In genomic region chr7:1044189-1045037, GRCh38 we compare ENCODE assay signal across 8 cellular contexts. TPM values are rescaled to one million over a fixed set of nuclear protein-coding genes. Genes with fewer than 3 reads are reported as not detected.
DNase-seq lines count a peak whose midpoint lies in the region; ATAC-seq and TF ChIP-seq lines count a peak whose summit lies in the region.

TSS of gene GPR146 (plus strand) at chr7:1044546. CDS start at chr7:1057516, 12,970 bp downstream.

- H3K27ac ChIP-seq in angular gyrus (ENCODE audit: low read depth, low read length) (peak within 1 kb of the TSS; percentile 92), right cardiac atrium (ENCODE audit: low read length) (peak within 1 kb of the TSS; percentile 96), rectal smooth muscle tissue (ENCODE audit: low read depth, low read length) (peak within 1 kb of the TSS; percentile 84), vagina (peak within 1 kb of the TSS; percentile 90)

- peaks cover 48% of the 10 kb centered on the region for H3K4me1 Mint-ChIP-seq in T-helper 17 cell

- ATAC-seq in GM18498 (IDR thresholded peaks at IDR 0.05; ENCODE audit: unreplicated experiment) = peak; percentile 91
- peak; percentile 92 for ATAC-seq in HG02884 (IDR thresholded peaks at IDR 0.05; ENCODE audit: unreplicated experiment)
- peak; percentile 85 for ATAC-seq in T-helper 17 cell
- peak; percentile 98 for ATAC-seq in right cardiac atrium

- H3K36me3 Mint-ChIP-seq in T-helper 17 cell (ENCODE audit: low read depth) = no peaks in the 10 kb centered on the region

- no peaks in the 10 kb centered on the region for H3K9me3 ChIP-seq in T-helper 17 cell (ENCODE audit: control insufficient read depth, low read length, poor library complexity, severe bottlenecking)
- H3K9me3 ChIP-seq in right cardiac atrium (ENCODE audit: control insufficient read depth, low read length) = no peaks in the 10 kb centered on the region
- no peaks in the 10 kb centered on the region for H3K9me3 ChIP-seq in vagina

- H3K36me3 ChIP-seq in rectal smooth muscle tissue (ENCODE audit: control insufficient read depth, insufficient read depth, low read length) = no peaks in the 10 kb centered on the region
- H3K36me3 ChIP-seq in vagina = no peaks in the 10 kb centered on the region

- H3K27me3 ChIP-seq in right cardiac atrium (ENCODE audit: control insufficient read depth, insufficient read depth) (no peaks in the 10 kb centered on the region), rectal smooth muscle tissue (ENCODE audit: control insufficient read depth, insufficient read depth, low read length) (no peaks in the 10 kb centered on the region), vagina (no peaks in the 10 kb centered on the region)

- H3K9ac ChIP-seq in rectal smooth muscle tissue (ENCODE audit: low read length) = peak within 1 kb of the TSS; percentile 57

- peaks cover 15% of the 10 kb centered on the region for H3K4me1 ChIP-seq in right cardiac atrium (ENCODE audit: control insufficient read depth, insufficient read depth, low read length)
- peaks cover 14% of the 10 kb centered on the region for H3K4me1 ChIP-seq in rectal smooth muscle tissue (ENCODE audit: control insufficient read depth, insufficient read depth, low read length)
- H3K4me1 ChIP-seq in vagina = peaks cover 46% of the 10 kb centered on the region

- peak within 1 kb of the TSS; percentile 94 for H3K4me3 Mint-ChIP-seq in T-helper 17 cell

- H3K27me3 Mint-ChIP-seq in T-helper 17 cell = no peaks in the 10 kb centered on the region

- peak; percentile 84 for DNase-seq in NCI-H1694 (lab: John Stamatoyannopoulos, UW)
- peak; percentile 85 to 94 (median 89) for DNase-seq in T-helper 17 cell
- peak; percentile 97 to 99 (median 99) for DNase-seq in right cardiac atrium
- DNase-seq in vagina (ENCODE audit: extremely low spot score in 2 of 2) = peak in 1 of 2 donors; percentile 97

- peak within 1 kb of the TSS; percentile 92 for H3K27ac Mint-ChIP-seq in T-helper 17 cell

- intact Hi-C loops in right cardiac atrium (cut with DNase I) = no loop called here
- intact Hi-C loops in vagina (cut with DNase I) = no loop called here

- peak in 2 of 3 experiments; percentile 6 to 34 for TF ChIP-seq CTCF in vagina (IDR thresholded peaks at IDR 0.05)

- no peak for TF ChIP-seq POLR2A in vagina (IDR thresholded peaks at IDR 0.05)

- WGBS in right cardiac atrium = 1% methylated on average over 74 of the region's 74 CpGs

- peak within 1 kb of the TSS; percentile 95 for H3K4me3 ChIP-seq in right cardiac atrium (ENCODE audit: low read length)
- H3K4me3 ChIP-seq in rectal smooth muscle tissue (ENCODE audit: low read length) = peak within 1 kb of the TSS; percentile 82
- peak within 1 kb of the TSS; percentile 67 to 93 for H3K4me3 ChIP-seq in vagina

RNA-seq across cellular contexts. Expression of gene GPR146, which starts in this region (rescaled TPM):
- total RNA-seq in T-helper 17 cell = 10 to 100 TPM; 17.9 to 22.2 TPM
- total RNA-seq in right cardiac atrium = 10 to 100 TPM in 2 of 4 donors, 1 to 10 TPM in 2; 4.2 to 19.7 (median 14.1) TPM
- polyA plus RNA-seq in right cardiac atrium = 17.3 TPM
- 36.1 TPM for total RNA-seq in vagina
